1 cellular context compared by ENCODE assay signal in genomic region chr9:98228392-98229089, GRCh38.
TF ChIP-seq lines count a peak whose summit lies in the region.

No MANE protein-coding gene starts in this region.

TF ChIP-seq in HepG2, 621 proteins besides CTCF, POLR2A, EP300 and RAD21 (continued from another document and continues in another):
- no peak for TF ChIP-seq ZBTB40 (IDR thresholded peaks at IDR 0.05)
- no peak for TF ChIP-seq ZBTB40 (CRISPR knock-in tag; IDR thresholded peaks at IDR 0.05)
- no peak for TF ChIP-seq WIZ (CRISPR knock-in tag; IDR thresholded peaks at IDR 0.05)
- peak; percentile 39; the same call in 1 of the 2 replicates for TF ChIP-seq POLR2G (IDR thresholded peaks at IDR 0.05; ENCODE audit: low read depth, low read length)
- no peak; the same call in 1 of the 2 replicates for TF ChIP-seq FOXO1 (CRISPR knock-in tag; IDR thresholded peaks at IDR 0.05)
- TF ChIP-seq MAFF (IDR thresholded peaks at IDR 0.05; ENCODE audit: low read depth, low read length) = no peak
- TF ChIP-seq PRMT3 (CRISPR knock-in tag; IDR thresholded peaks at IDR 0.05; ENCODE audit: borderline replicate concordance, low read depth) = no peak
- TF ChIP-seq PTBP1 (IDR thresholded peaks at IDR 0.05; ENCODE audit: low read depth, low read length, poor library complexity, severe bottlenecking) = no peak
- TF ChIP-seq ZNF800 (CRISPR knock-in tag; IDR thresholded peaks at IDR 0.05) = no peak
- TF ChIP-seq NFE2L2 (IDR thresholded peaks at IDR 0.05; ENCODE audit: low read length) = no peak
- no peak for TF ChIP-seq ZNF18 (CRISPR knock-in tag; IDR thresholded peaks at IDR 0.05; ENCODE audit: insufficient replicate concordance)
- TF ChIP-seq PPARG (CRISPR knock-in tag; conservative IDR thresholded peaks at IDR 0.05) = peak; percentile 40; the same call in 1 of the 2 replicates
- TF ChIP-seq NR0B2 (CRISPR knock-in tag; IDR thresholded peaks at IDR 0.05) = no peak
- peak in 1 of 2 experiments; percentile 63; a peak in 1 of 4 replicates for TF ChIP-seq NR2F1 (CRISPR knock-in tag; IDR thresholded peaks at IDR 0.05)
- TF ChIP-seq ZNF20 (CRISPR knock-in tag; IDR thresholded peaks at IDR 0.05) = no peak
- TF ChIP-seq TIGD3 (CRISPR knock-in tag; IDR thresholded peaks at IDR 0.05; ENCODE audit: borderline replicate concordance) = no peak
- no peak for TF ChIP-seq KLF12 (CRISPR knock-in tag; IDR thresholded peaks at IDR 0.05; ENCODE audit: borderline replicate concordance)
- TF ChIP-seq PRDM4 (CRISPR knock-in tag; IDR thresholded peaks at IDR 0.05; ENCODE audit: borderline replicate concordance) = no peak
- 0 out of 2 replicates have a peak, but pooled peaks have one; percentile 30 for TF ChIP-seq TCF7 (IDR thresholded peaks at IDR 0.05; ENCODE audit: low read depth)
- no peak for TF ChIP-seq HMGXB4 (CRISPR knock-in tag; IDR thresholded peaks at IDR 0.05; ENCODE audit: borderline replicate concordance in 1 of 2, low read depth in 1 of 2)
- peak; percentile 58 for TF ChIP-seq HNF4G (IDR thresholded peaks at IDR 0.05; ENCODE audit: borderline replicate concordance, low read depth, low read length)
- TF ChIP-seq HNF4G (CRISPR knock-in tag; IDR thresholded peaks at IDR 0.05; ENCODE audit: borderline replicate concordance, low read depth) = no peak
- TF ChIP-seq MAX (IDR thresholded peaks at IDR 0.05) = peak; percentile 63
- no peak for TF ChIP-seq PCBP1 (IDR thresholded peaks at IDR 0.05; ENCODE audit: borderline replicate concordance, low read depth, low read length)
- no peak for TF ChIP-seq ZNF343 (CRISPR knock-in tag; IDR thresholded peaks at IDR 0.05)
- no peak for TF ChIP-seq NFIB (CRISPR knock-in tag; IDR thresholded peaks at IDR 0.05; ENCODE audit: borderline replicate concordance)
- TF ChIP-seq ZNF235 (CRISPR knock-in tag; IDR thresholded peaks at IDR 0.05; ENCODE audit: borderline replicate concordance) = no peak
- no peak for TF ChIP-seq ZNF687 (CRISPR knock-in tag; IDR thresholded peaks at IDR 0.05)
- TF ChIP-seq ZFAT (CRISPR knock-in tag; conservative IDR thresholded peaks at IDR 0.05) = no peak
- no peak for TF ChIP-seq ZNF44 (CRISPR knock-in tag; IDR thresholded peaks at IDR 0.05)
